14 cellular contexts compared by ENCODE assay signal in the genomic region with DNA sequence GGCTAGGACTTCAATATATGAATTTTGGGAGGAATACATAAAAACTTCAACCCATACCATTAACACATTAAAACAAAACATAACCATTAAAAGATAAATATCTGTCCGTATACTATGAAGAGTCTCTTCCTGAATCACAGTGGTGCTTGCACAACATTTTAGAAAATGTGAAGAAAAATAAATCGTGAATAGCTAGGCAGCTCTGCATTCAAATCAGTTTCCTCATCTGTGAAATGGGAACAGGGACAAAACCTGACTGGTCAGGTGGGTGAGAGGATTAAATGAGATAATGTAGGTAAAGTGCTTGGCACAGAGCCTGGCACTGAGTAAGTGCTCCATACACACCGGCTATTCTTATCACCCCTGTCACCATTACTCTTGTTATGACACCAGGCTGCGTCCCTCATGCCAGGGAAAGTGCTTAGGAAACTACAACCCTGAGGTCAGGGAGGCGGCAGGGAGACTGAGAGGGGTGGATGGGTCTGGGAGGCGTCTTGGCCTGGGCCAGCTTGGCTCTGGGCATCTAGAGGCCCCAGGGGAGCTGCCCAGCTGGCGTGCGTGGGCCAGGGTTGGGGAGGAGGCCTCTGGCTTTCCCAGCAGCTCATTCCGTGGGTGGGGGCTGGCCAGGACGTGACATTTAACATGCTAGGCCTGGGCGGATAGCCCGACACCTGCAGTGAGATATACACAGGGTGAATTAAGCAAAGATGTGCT.
DNase-seq lines count a peak whose midpoint lies in the region; ATAC-seq, FAIRE-seq and TF ChIP-seq lines count a peak whose summit lies in the region.
"Had no signal": no experiment of that assay in that cellular context is flagged by ENCODE, and none has a peak within 500 bp of the region (broad histone marks: within the 10 kb centered on the region; RNA-seq: fewer than 3 reads in every experiment).

No MANE protein-coding gene starts in this region.

- H3K9me3 ChIP-seq in BE2C (no peaks in the 10 kb centered on the region), K562 (replicated peaks; ENCODE audit: control insufficient read depth, insufficient read depth, low read depth, low read length) (no peaks in the 10 kb centered on the region), HepG2 (ENCODE audit: low read length) (no peaks in the 10 kb centered on the region), left lung (no peaks in the 10 kb centered on the region)
- H3K9me3 ChIP-seq: adrenal gland, upper lobe of right lung had no signal

- CTCF ChIA-PET in K562 (lab: Yijun Ruan, JAX; ENCODE audit: low intra/inter-chr PET ratio) (no interaction called here), HepG2 (lab: Yijun Ruan, JAX; ENCODE audit: low intra/inter-chr PET ratio, low total read pairs) (no interaction called here), HEK293T (lab: Yijun Ruan, JAX) (no interaction called here)

- H3K9me1 ChIP-seq in K562 (ENCODE audit: control insufficient read depth, insufficient read depth, low read length), result no peaks in the 10 kb centered on the region

- H3K4me1 ChIP-seq in BE2C (peaks cover 1% of the 10 kb centered on the region; the same call in 1 of the 2 replicates), K562 (replicated peaks in 1 of 2; ENCODE audit: control insufficient read depth in 2 of 2, insufficient read depth in 2 of 2, low read length in 2 of 2) (peaks cover 3 to 7% of the 10 kb centered on the region in 2 experiments; a peak in 4 of 5 replicates), HepG2 (ENCODE audit: insufficient read depth, low read length) (peaks cover 19% of the 10 kb centered on the region), left lung (peaks cover 17 to 22% of the 10 kb centered on the region in 2 donors)

- no peak for TF ChIP-seq EP300 in K562 (IDR thresholded peaks at IDR 0.05; ENCODE audit: low read length)
- TF ChIP-seq EP300 in HepG2 (IDR thresholded peaks at IDR 0.05; ENCODE audit: low read depth in 2 of 2, low read length in 2 of 2), result no peak
- no peak for TF ChIP-seq EP300 in HepG2 (CRISPR knock-in tag; IDR thresholded peaks at IDR 0.05; ENCODE audit: borderline replicate concordance)

- intact Hi-C loops in K562 (cut with micrococcal nuclease), result no loop called here
- intact Hi-C loops in HepG2 (cut with micrococcal nuclease; ENCODE audit: unreplicated experiment), result no loop called here
- intact Hi-C loops in left lung (cut with DNase I), result no loop called here

- H3K9ac ChIP-seq in K562 (ENCODE audit: insufficient read depth in 1 of 2, low read depth in 2 of 2, low read length in 2 of 2), result no peak overlapping the region
- H3K9ac ChIP-seq in HepG2 (ENCODE audit: insufficient read depth, low read depth, low read length), result no peak overlapping the region

- no peak for TF ChIP-seq POLR2A in K562 (conservative IDR thresholded peaks at IDR 0.05)
- no peak for TF ChIP-seq POLR2A in HepG2 (IDR thresholded peaks at IDR 0.05; ENCODE audit: insufficient read depth in 1 of 2, low read depth in 2 of 2, low read length in 2 of 2)

- 3% methylated on average over 10 of the region's 12 CpGs for WGBS in K562 (ENCODE audit: insufficient coverage, low coverage, missing lambda C conversion rate)
- WGBS in HepG2 (ENCODE audit: low lambda C conversion rate), result 96% methylated on average over 9 of the region's 12 CpGs

- H3K4me3 ChIP-seq in BE2C (ENCODE audit: low read depth, low read length) (no peak overlapping the region), K562 (no peak overlapping the region), HepG2 (replicated peaks in 1 of 3; ENCODE audit: insufficient read depth in 1 of 3, low read depth in 2 of 3, low read length in 3 of 3) (no peak overlapping the region), left lung (no peak overlapping the region)
- H3K4me3 ChIP-seq: adrenal gland, upper lobe of right lung had no signal

- H3K79me2 ChIP-seq in K562 (ENCODE audit: control insufficient read depth, insufficient read depth, low read length) (no peaks in the 10 kb centered on the region), HepG2 (ENCODE audit: insufficient read depth, low read length) (peaks cover 6% of the 10 kb centered on the region)

- in situ Hi-C loops in K562 (cut with MboI) (no loop called here), HepG2 (cut with HindIII; ENCODE audit: extremely low pct_ligation_motif_present, low pct_unique_long_range_greater_than_20kb) (no loop called here)

- POLR2A ChIA-PET in K562 (lab: Yijun Ruan, JAX) (interaction anchor here (0.6 kb wide), 1 partner anchor 50 kb away, joined by 3 read pairs; no protein-coding TSS in a partner anchor), HepG2 (lab: Yijun Ruan, JAX) (no interaction called here), HEK293T (lab: Yijun Ruan, JAX) (no interaction called here)

- peaks cover 5% of the 10 kb centered on the region; the same call in 1 of the 2 replicates for H3K36me3 ChIP-seq in BE2C
- H3K36me3 ChIP-seq in K562 (ENCODE audit: control insufficient read depth, insufficient read depth, low read length), result no peaks in the 10 kb centered on the region
- H3K36me3 ChIP-seq in HepG2 (replicated peaks in 1 of 2; ENCODE audit: control insufficient read depth in 1 of 2, insufficient read depth in 2 of 2, low read length in 2 of 2), result peaks cover 20 to 38% of the 10 kb centered on the region in 2 experiments
- no peaks in the 10 kb centered on the region for H3K36me3 ChIP-seq in left lung
- H3K36me3 ChIP-seq: adrenal gland, upper lobe of right lung had no signal

- TF ChIP-seq CTCF in BE2C (IDR thresholded peaks at IDR 0.05; ENCODE audit: low read depth, low read length) (no peak), K562 (IDR thresholded peaks at IDR 0.05 in 2 of 3, conservative IDR thresholded peaks at IDR 0.05 in 1 of 3; ENCODE audit: insufficient read depth in 2 of 3, low read depth in 1 of 3, low read length in 3 of 3) (no peak), HepG2 (CRISPR knock-in tag; IDR thresholded peaks at IDR 0.05) (no peak), left lung (IDR thresholded peaks at IDR 0.05) (no peak)

- DNase-seq in BE2C (peak; percentile 39), K562 (ENCODE audit: extremely low read depth in 1 of 4, low spot score in 3 of 4) (no peak), HepG2 (ENCODE audit: low spot score) (no peak), left lung (no peak), HEK293T (ENCODE audit: extremely low spot score) (no peak), KG1 (lab: John Stamatoyannopoulos, UW) (no peak), AML-193 (lab: John Stamatoyannopoulos, UW) (no peak)
- DNase-seq: adrenal gland, immature natural killer cell, midbrain, NCI-H345, T-cell, upper lobe of right lung had no signal

- FAIRE-seq in K562 (lab: Jason Lieb, UNC), result no peak
- FAIRE-seq in HepG2 (lab: Jason Lieb, UNC), result no peak

- ATAC-seq in HG02763 (IDR thresholded peaks at IDR 0.05; ENCODE audit: unreplicated experiment) (peak; percentile 39), K562 (no peak), HepG2 (no peak), left lung (no peak)
- ATAC-seq: T-cell, upper lobe of right lung had no signal

- TF ChIP-seq RAD21 in K562 (CRISPR knock-in tag; conservative IDR thresholded peaks at IDR 0.05 in 1 of 2, IDR thresholded peaks at IDR 0.05 in 1 of 2) (no peak), HepG2 (CRISPR knock-in tag; IDR thresholded peaks at IDR 0.05) (no peak)

- H4K20me1 ChIP-seq in K562 (replicated peaks; ENCODE audit: control insufficient read depth, insufficient read depth, low read length) (no peaks in the 10 kb centered on the region; the same call in 1 of the 2 replicates), HepG2 (ENCODE audit: insufficient read depth, low read length) (peaks cover 6% of the 10 kb centered on the region; the same call in 1 of the 2 replicates)

- H2AFZ ChIP-seq in K562 (ENCODE audit: low read depth, low read length) (no peak overlapping the region), HepG2 (ENCODE audit: low read length) (no peak overlapping the region)

- H3K4me2 ChIP-seq in K562 (ENCODE audit: insufficient read depth, low read length) (no peak overlapping the region), HepG2 (ENCODE audit: low read depth, low read length) (no peak overlapping the region)

- H3K27me3 ChIP-seq in BE2C (no peaks in the 10 kb centered on the region), K562 (ENCODE audit: control insufficient read depth in 2 of 2, insufficient read depth in 2 of 2, low read length in 2 of 2) (peaks cover 0 to 29% of the 10 kb centered on the region in 2 experiments; a peak in 3 of 5 replicates), HepG2 (ENCODE audit: control insufficient read depth in 1 of 2, insufficient read depth in 2 of 2, low read length in 2 of 2) (no peaks in the 10 kb centered on the region), left lung (peaks cover 0 to 6% of the 10 kb centered on the region in 2 donors)
- H3K27me3 ChIP-seq: adrenal gland, upper lobe of right lung had no signal

- BruUV-seq in K562 (replicated peaks; lab: Mats Ljungman, UMichigan), result no TSS peak
- no TSS peak for BruUV-seq in HepG2 (replicated peaks; lab: Mats Ljungman, UMichigan)

- no peak overlapping the region for H3K27ac ChIP-seq in K562 (ENCODE audit: extremely low read depth, low read depth, low read length)
- no peak overlapping the region for H3K27ac ChIP-seq in HepG2 (ENCODE audit: extremely low read length, insufficient read depth, low read length)
- H3K27ac ChIP-seq in left lung, result no peak overlapping the region
- H3K27ac ChIP-seq: adrenal gland, upper lobe of right lung had no signal

TF ChIP-seq in K562, 482 proteins besides CTCF, POLR2A, EP300 and RAD21:
- peak; percentile 69 for TF ChIP-seq RBM25 (IDR thresholded peaks at IDR 0.05; ENCODE audit: low read depth, low read length, severe bottlenecking)
- 0 out of 2 replicates have a peak, but pooled peaks have one; percentile 33 for TF ChIP-seq BCOR (IDR thresholded peaks at IDR 0.05)
- TF ChIP-seq ZNF766 (CRISPR knock-in tag; conservative IDR thresholded peaks at IDR 0.05), result no peak

TF ChIP-seq in HepG2, 621 proteins besides CTCF, POLR2A, EP300 and RAD21 (continues in another document):
- TF ChIP-seq ZNF629 (CRISPR knock-in tag; conservative IDR thresholded peaks at IDR 0.05) (peak; percentile 82), NFE2L2 (IDR thresholded peaks at IDR 0.05; ENCODE audit: low read length) (no peak)

TF ChIP-seq in HEK293T, 16 proteins besides CTCF, POLR2A, EP300 and RAD21:
- no peak for TF ChIP-seq NFRKB (IDR thresholded peaks at IDR 0.05)
